In genomic region chr12:116459921-116460666, GRCh38 we compare ENCODE assay signal across 1 cellular context.
TF ChIP-seq lines count a peak whose summit lies in the region.

No MANE protein-coding gene starts in this region.

TF ChIP-seq in SK-N-SH treated with all-trans-retinoic acid at 6 μM for 48 hours, 23 proteins besides CTCF, POLR2A, EP300 and RAD21 (continued from another document):
- TF ChIP-seq, protein P1, sequence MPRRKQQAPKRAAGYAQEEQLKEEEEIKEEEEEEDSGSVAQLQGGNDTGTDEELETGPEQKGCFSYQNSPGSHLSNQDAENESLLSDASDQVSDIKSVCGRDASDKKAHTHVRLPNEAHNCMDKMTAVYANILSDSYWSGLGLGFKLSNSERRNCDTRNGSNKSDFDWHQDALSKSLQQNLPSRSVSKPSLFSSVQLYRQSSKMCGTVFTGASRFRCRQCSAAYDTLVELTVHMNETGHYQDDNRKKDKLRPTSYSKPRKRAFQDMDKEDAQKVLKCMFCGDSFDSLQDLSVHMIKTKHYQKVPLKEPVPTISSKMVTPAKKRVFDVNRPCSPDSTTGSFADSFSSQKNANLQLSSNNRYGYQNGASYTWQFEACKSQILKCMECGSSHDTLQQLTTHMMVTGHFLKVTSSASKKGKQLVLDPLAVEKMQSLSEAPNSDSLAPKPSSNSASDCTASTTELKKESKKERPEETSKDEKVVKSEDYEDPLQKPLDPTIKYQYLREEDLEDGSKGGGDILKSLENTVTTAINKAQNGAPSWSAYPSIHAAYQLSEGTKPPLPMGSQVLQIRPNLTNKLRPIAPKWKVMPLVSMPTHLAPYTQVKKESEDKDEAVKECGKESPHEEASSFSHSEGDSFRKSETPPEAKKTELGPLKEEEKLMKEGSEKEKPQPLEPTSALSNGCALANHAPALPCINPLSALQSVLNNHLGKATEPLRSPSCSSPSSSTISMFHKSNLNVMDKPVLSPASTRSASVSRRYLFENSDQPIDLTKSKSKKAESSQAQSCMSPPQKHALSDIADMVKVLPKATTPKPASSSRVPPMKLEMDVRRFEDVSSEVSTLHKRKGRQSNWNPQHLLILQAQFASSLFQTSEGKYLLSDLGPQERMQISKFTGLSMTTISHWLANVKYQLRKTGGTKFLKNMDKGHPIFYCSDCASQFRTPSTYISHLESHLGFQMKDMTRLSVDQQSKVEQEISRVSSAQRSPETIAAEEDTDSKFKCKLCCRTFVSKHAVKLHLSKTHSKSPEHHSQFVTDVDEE (CRISPR knock-in tag; IDR thresholded peaks at IDR 0.05), result no peak
- TF ChIP-seq ZNF8 (CRISPR knock-in tag; IDR thresholded peaks at IDR 0.05) (no peak), ZFP3 (CRISPR knock-in tag; IDR thresholded peaks at IDR 0.05) (no peak), ARNTL (CRISPR knock-in tag; IDR thresholded peaks at IDR 0.05; ENCODE audit: borderline replicate concordance, low read depth) (no peak), ESRRG (CRISPR knock-in tag; IDR thresholded peaks at IDR 0.05) (no peak), RARB (CRISPR knock-in tag; IDR thresholded peaks at IDR 0.05) (no peak), TCF4 (CRISPR knock-in tag; IDR thresholded peaks at IDR 0.05; ENCODE audit: borderline replicate concordance) (no peak), SNAI2 (CRISPR knock-in tag; IDR thresholded peaks at IDR 0.05) (no peak), ZFP30 (CRISPR knock-in tag; IDR thresholded peaks at IDR 0.05) (no peak), TOX (CRISPR knock-in tag; IDR thresholded peaks at IDR 0.05; ENCODE audit: borderline replicate concordance) (no peak), POU6F1 (CRISPR knock-in tag; IDR thresholded peaks at IDR 0.05; ENCODE audit: borderline replicate concordance, low read depth) (no peak), PPARA (CRISPR knock-in tag; IDR thresholded peaks at IDR 0.05; ENCODE audit: borderline replicate concordance) (no peak)
- TF ChIP-seq, protein P2, sequence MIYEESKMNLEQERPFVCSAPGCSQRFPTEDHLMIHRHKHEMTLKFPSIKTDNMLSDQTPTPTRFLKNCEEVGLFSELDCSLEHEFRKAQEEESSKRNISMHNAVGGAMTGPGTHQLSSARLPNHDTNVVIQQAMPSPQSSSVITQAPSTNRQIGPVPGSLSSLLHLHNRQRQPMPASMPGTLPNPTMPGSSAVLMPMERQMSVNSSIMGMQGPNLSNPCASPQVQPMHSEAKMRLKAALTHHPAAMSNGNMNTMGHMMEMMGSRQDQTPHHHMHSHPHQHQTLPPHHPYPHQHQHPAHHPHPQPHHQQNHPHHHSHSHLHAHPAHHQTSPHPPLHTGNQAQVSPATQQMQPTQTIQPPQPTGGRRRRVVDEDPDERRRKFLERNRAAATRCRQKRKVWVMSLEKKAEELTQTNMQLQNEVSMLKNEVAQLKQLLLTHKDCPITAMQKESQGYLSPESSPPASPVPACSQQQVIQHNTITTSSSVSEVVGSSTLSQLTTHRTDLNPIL (CRISPR knock-in tag; IDR thresholded peaks at IDR 0.05; ENCODE audit: low read depth), result no peak
- TF ChIP-seq, protein P3, sequence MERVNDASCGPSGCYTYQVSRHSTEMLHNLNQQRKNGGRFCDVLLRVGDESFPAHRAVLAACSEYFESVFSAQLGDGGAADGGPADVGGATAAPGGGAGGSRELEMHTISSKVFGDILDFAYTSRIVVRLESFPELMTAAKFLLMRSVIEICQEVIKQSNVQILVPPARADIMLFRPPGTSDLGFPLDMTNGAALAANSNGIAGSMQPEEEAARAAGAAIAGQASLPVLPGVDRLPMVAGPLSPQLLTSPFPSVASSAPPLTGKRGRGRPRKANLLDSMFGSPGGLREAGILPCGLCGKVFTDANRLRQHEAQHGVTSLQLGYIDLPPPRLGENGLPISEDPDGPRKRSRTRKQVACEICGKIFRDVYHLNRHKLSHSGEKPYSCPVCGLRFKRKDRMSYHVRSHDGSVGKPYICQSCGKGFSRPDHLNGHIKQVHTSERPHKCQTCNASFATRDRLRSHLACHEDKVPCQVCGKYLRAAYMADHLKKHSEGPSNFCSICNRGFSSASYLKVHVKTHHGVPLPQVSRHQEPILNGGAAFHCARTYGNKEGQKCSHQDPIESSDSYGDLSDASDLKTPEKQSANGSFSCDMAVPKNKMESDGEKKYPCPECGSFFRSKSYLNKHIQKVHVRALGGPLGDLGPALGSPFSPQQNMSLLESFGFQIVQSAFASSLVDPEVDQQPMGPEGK (CRISPR knock-in tag; IDR thresholded peaks at IDR 0.05; ENCODE audit: borderline replicate concordance), result no peak
TF ChIP-seq in SK-N-SH treated with all-trans-retinoic acid at 6 μM for 48 hours: peak in this region for 0.
